In the genomic region with DNA sequence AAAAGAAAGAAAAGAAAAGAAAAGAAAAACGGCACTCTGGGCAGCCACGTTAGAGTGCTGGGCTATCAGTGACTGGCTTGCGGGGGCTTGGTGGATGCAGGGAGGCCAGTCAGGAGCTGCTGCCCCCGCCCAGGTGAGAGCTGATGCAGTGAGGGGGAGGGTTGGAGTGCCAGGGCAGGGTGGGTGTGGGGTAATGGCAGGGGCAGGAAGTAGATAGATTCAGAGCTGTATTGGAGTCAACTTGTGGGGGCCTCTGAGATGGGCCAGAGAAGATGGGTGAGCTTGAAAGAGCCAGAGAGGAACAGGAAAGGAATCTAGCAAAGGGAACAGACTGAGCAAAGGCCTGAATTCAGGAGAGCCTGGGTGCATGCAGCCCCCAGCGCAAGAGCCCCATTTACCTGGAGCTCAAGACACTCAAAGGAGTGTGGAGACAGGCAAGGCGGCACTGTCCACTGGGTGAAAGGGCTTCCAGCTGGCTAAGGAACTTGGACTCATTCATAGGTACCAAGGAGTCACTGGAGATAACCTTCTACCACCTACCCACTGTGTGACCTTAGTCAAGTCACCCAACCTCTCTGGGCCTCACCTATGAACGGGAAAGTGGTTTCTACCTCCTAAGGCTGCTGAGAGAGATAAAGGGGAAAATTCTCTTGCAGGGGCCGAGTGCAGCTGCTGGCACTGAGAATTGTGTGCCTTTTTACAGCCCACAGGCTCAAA, we compare ENCODE assay signal across 28 cellular contexts. TPM values are rescaled to one million over a fixed set of nuclear protein-coding genes. Genes with fewer than 3 reads are reported as not detected.
"Had no signal": no experiment of that assay in that cellular context is flagged by ENCODE, and none has a peak within 500 bp of the region (broad histone marks: within the 10 kb centered on the region; RNA-seq: fewer than 3 reads in every experiment).

No MANE protein-coding gene starts in this region.

- H3K9ac ChIP-seq: neural progenitor cell had no signal

- H3K4me2 ChIP-seq: neural progenitor cell had no signal

- H3K27me3 ChIP-seq: body of pancreas, cardiac muscle cell, neural progenitor cell, upper lobe of left lung had no signal

- H3K36me3 ChIP-seq: cardiac muscle cell, heart right ventricle, left lung, neural progenitor cell, thoracic aorta, upper lobe of left lung had no signal

- H3K4me1 Mint-ChIP-seq: activated naive CD4-positive, alpha-beta T cell treated with anti-CD3 and anti-CD28 coated beads, Interleukin-2, amount 50 U/mL, for 24 hours; naive thymus-derived CD8-positive, alpha-beta T cell; neural progenitor cell; stimulated activated naive B cell treated with anti-CD40 and anti-IgM and Interleukin-4, amounts not matched to agents 10 μg/mL and 1 μg/mL and 100 μg/mL, for 72 hours had no signal

- H2AFZ ChIP-seq: neural progenitor cell had no signal

- DNase-seq: activated CD4-positive, alpha-beta T cell treated with anti-CD3 and anti-CD28 coated beads for 1 hour; activated CD4-positive, alpha-beta T cell treated with anti-CD3 and anti-CD28 coated beads, Interleukin-2, amount 50 U/mL, for 1 hour; activated CD8-positive, alpha-beta memory T cell treated with anti-CD3 and anti-CD28 coated beads for 24 hours; activated gamma-delta T cell treated with Interleukin-2 at 50 U/mL for 16 hours; anterior cingulate cortex; body of pancreas; effector CD4-positive, alpha-beta T cell; erythroblast; foreskin fibroblast; heart right ventricle; stimulated activated CD4-positive, alpha-beta T cell treated with anti-CD3 and anti-CD28 coated beads, Interleukin-1b, Interleukin-23, amount 100 ng/mL, for 48 hours; stimulated activated naive B cell treated with anti-CD40 and anti-IgM and Interleukin-4, amounts not matched to agents 10 μg/mL and 1 μg/mL and 100 μg/mL, for 72 hours; T-helper 9 cell had no signal

- H3K36me3 Mint-ChIP-seq: activated naive CD4-positive, alpha-beta T cell treated with anti-CD3 and anti-CD28 coated beads, Interleukin-2, amount 50 U/mL, for 24 hours; neural progenitor cell; stimulated activated naive B cell treated with anti-CD40 and anti-IgM and Interleukin-4, amounts not matched to agents 10 μg/mL and 1 μg/mL and 100 μg/mL, for 72 hours had no signal

- H3K9me3 ChIP-seq: body of pancreas, left lung, thoracic aorta had no signal

- H3K4me3 ChIP-seq: body of pancreas, cardiac muscle cell, heart right ventricle, left lung, lung, neural progenitor cell, thoracic aorta, upper lobe of left lung had no signal

- H3K27ac Mint-ChIP-seq: activated naive CD4-positive, alpha-beta T cell treated with anti-CD3 and anti-CD28 coated beads, Interleukin-2, amount 50 U/mL, for 24 hours; dendritic cell treated with granulocyte-macrophage colony-stimulating factor and Interleukin-4, amounts not matched to agents 40 ng/mL and 50 ng/mL, for 4 days; naive thymus-derived CD8-positive, alpha-beta T cell; neural progenitor cell; progenitor cell of endocrine pancreas; stimulated activated naive B cell treated with anti-CD40 and anti-IgM and Interleukin-4, amounts not matched to agents 10 μg/mL and 1 μg/mL and 100 μg/mL, for 72 hours had no signal

- H3K9me3 Mint-ChIP-seq: activated naive CD4-positive, alpha-beta T cell treated with anti-CD3 and anti-CD28 coated beads, Interleukin-2, amount 50 U/mL, for 24 hours; dendritic cell treated with granulocyte-macrophage colony-stimulating factor and Interleukin-4, amounts not matched to agents 40 ng/mL and 50 ng/mL, for 4 days had no signal

- H3K4me3 Mint-ChIP-seq: activated naive CD4-positive, alpha-beta T cell treated with anti-CD3 and anti-CD28 coated beads, Interleukin-2, amount 50 U/mL, for 24 hours; dendritic cell treated with granulocyte-macrophage colony-stimulating factor and Interleukin-4, amounts not matched to agents 40 ng/mL and 50 ng/mL, for 4 days; naive thymus-derived CD8-positive, alpha-beta T cell; neural progenitor cell; stimulated activated naive B cell treated with anti-CD40 and anti-IgM and Interleukin-4, amounts not matched to agents 10 μg/mL and 1 μg/mL and 100 μg/mL, for 72 hours had no signal

- ATAC-seq: body of pancreas; heart right ventricle; left lung; naive thymus-derived CD8-positive, alpha-beta T cell; stimulated activated naive B cell treated with anti-CD40 and anti-IgM and Interleukin-4, amounts not matched to agents 10 μg/mL and 1 μg/mL and 100 μg/mL, for 72 hours had no signal

- H3K4me1 ChIP-seq: body of pancreas, heart right ventricle, left lung, neural progenitor cell, upper lobe of left lung had no signal

- H3K27ac ChIP-seq: body of pancreas, cardiac muscle cell, heart right ventricle, left lung, neural progenitor cell, thoracic aorta, upper lobe of left lung had no signal

RNA-seq across cellular contexts. Expression of gene VSTM2B, which starts 20.2 kb away (rescaled TPM):
- total RNA-seq: body of pancreas; fibroblast of lung; heart right ventricle; kidney epithelial cell; left lung; lung; naive thymus-derived CD8-positive, alpha-beta T cell; omental fat pad; progenitor cell of endocrine pancreas; skeletal muscle tissue; T-helper 1 cell treated with Interleukin-12 subunit alpha and Interleukin-12 subunit beta and Interleukin-4 antibody, amounts not matched to agents 30 ng/mL and 1 ng/mL, for 36 hours; thoracic aorta; upper lobe of left lung had no signal
- polyA plus RNA-seq: cardiac muscle cell, fibroblast of lung, heart right ventricle, lung had no signal
